In genomic region chr2:10400002-10400401, GRCh38 we compare ENCODE assay signal across 2 cellular contexts.
TF ChIP-seq lines count a peak whose summit lies in the region.

No MANE protein-coding gene starts in this region.

TF ChIP-seq in HepG2, 621 proteins besides CTCF, POLR2A, EP300 and RAD21:
- TF ChIP-seq ZNF251 (CRISPR knock-in tag; IDR thresholded peaks at IDR 0.05) (peak; percentile 9; the same call in 1 of the 2 replicates), ZNF724P (CRISPR knock-in tag; IDR thresholded peaks at IDR 0.05; ENCODE audit: borderline replicate concordance) (0 out of 2 replicates have a peak, but pooled peaks have one; percentile 13), DZIP1 (CRISPR knock-in tag; IDR thresholded peaks at IDR 0.05) (no peak), AGO1 (IDR thresholded peaks at IDR 0.05; ENCODE audit: low read depth, low read length, poor library complexity, severe bottlenecking) (peak; percentile 24), ZBTB7B (CRISPR knock-in tag; IDR thresholded peaks at IDR 0.05) (no peak), FOXM1 (CRISPR knock-in tag; IDR thresholded peaks at IDR 0.05) (no peak), ZMYM3 (CRISPR knock-in tag; IDR thresholded peaks at IDR 0.05) (peak; percentile 78), ZNF510 (CRISPR knock-in tag; IDR thresholded peaks at IDR 0.05; ENCODE audit: low read depth) (no peak), MED8 (CRISPR knock-in tag; IDR thresholded peaks at IDR 0.05; ENCODE audit: insufficient replicate concordance) (no peak), SALL2 (CRISPR knock-in tag; IDR thresholded peaks at IDR 0.05) (no peak)

TF ChIP-seq in GM12891, 5 proteins besides CTCF, POLR2A, EP300 and RAD21:
- TF ChIP-seq POU2F2 (IDR thresholded peaks at IDR 0.05; ENCODE audit: low read depth, low read length) (no peak), TAF1 (IDR thresholded peaks at IDR 0.05; ENCODE audit: low read depth, low read length) (no peak), PAX5 (IDR thresholded peaks at IDR 0.05; ENCODE audit: insufficient read depth, low read length, severe bottlenecking) (no peak), SPI1 (IDR thresholded peaks at IDR 0.05; ENCODE audit: low read depth, low read length) (no peak), POLR2AphosphoS5 (IDR thresholded peaks at IDR 0.05; ENCODE audit: low read depth, low read length) (no peak)
